Comparison of ENCODE assay signal across 11 cellular contexts in the genomic region with DNA sequence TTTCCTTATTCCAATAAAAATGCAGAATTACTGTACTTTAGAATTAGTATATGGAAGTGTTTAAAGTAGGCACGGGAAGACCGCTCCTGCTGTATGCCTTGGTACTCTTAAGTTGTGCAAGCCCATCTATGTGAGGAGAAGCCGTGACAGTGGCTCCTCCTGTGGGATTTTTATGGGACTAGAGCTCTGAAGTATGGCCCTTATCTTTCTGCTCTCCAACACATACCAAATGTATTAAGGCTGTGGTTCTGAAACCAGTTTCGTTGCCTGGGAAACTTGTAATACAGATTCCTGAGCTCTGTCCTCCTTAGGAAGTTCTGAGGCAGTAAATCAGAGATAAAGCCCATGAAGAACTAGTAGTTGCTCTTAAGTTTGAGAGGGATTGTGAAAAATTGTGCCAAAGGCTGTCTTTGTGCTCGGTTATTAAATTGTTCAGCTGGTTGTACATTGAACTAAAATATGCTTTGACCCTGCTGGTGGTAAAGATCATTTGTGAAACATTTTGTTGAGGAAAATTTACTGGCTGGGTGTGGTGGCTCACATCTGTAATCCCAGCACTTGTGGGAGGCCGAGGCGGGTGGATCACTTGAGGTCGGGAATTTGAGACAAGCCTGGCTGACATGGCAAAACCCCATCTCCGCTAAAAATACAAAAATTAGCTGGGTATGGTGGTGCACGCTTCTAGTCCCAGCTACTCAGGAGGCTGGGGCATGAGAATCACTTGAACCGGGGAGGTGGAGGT. TPM values are rescaled to one million over a fixed set of nuclear protein-coding genes. Genes with fewer than 3 reads are reported as not detected.
A peak's percentile ranks its signal among the peaks of the same experiment; 100 is the strongest.
DNase-seq lines count a peak whose midpoint lies in the region; ATAC-seq and TF ChIP-seq lines count a peak whose summit lies in the region.
"Had no signal": no experiment of that assay in that cellular context is flagged by ENCODE, and none has a peak within 500 bp of the region (broad histone marks: within the 10 kb centered on the region; RNA-seq: fewer than 3 reads in every experiment).

No MANE protein-coding gene starts in this region.

- ATAC-seq in upper lobe of left lung (ENCODE audit: low FRiP score in 2 of 2) (peak; percentile 68 to 87), HG03342 (IDR thresholded peaks at IDR 0.05; ENCODE audit: unreplicated experiment) (no peak)
- ATAC-seq: Panc1; stimulated activated memory B cell treated with anti-CD40 and anti-IgM and Interleukin-4, amounts not matched to agents 10 μg/mL and 1 μg/mL and 100 μg/mL, for 72 hours had no signal

- H3K4me1 ChIP-seq in HEK293 (ENCODE audit: control insufficient read depth, insufficient read depth, low read length) (peaks cover 2% of the 10 kb centered on the region; the same call in 1 of the 2 replicates), upper lobe of left lung (peaks cover 4 to 14% (median 10%) of the 10 kb centered on the region in 4 donors), stomach (peaks cover 0 to 17% (median under 1%) of the 10 kb centered on the region in 4 donors)

- intact Hi-C loops in stomach (cut with DNase I; ENCODE audit: low total_unique reads) = no loop called here

- DNase-seq in cardiac fibroblast (ENCODE audit: low read depth in 2 of 2) = peak; percentile 73 to 88
- DNase-seq in islet precursor cell = peak; percentile 77
- DNase-seq in upper lobe of left lung = peak in 1 of 2 donors; percentile 50
- DNase-seq in stomach = no peak
- DNase-seq in NK-92 treated with Interleukin-12 subunit alpha and Interleukin-12 subunit beta, amount 100 ng/mL, for 24 hours (lab: John Stamatoyannopoulos, UW) = no peak
- DNase-seq: naive B cell, NCI-H146 had no signal

- TF ChIP-seq CTCF in HEK293 (tag by site-specific recombination; IDR thresholded peaks at IDR 0.05) (no peak), cardiac fibroblast (IDR thresholded peaks at IDR 0.05; ENCODE audit: low read depth, low read length) (peak; percentile 40), upper lobe of left lung (IDR thresholded peaks at IDR 0.05) (peak in 2 of 6 experiments; percentile 23 to 27), stomach (IDR thresholded peaks at IDR 0.05) (no peak)

- no peaks in the 10 kb centered on the region for H3K36me3 ChIP-seq in HEK293 (ENCODE audit: control insufficient read depth in 2 of 2, insufficient read depth in 1 of 2, low read length in 2 of 2)
- H3K36me3 ChIP-seq in upper lobe of left lung = peaks cover 0 to 5% (median 0%) of the 10 kb centered on the region in 4 donors
- H3K36me3 ChIP-seq in stomach = peaks cover 0 to 3% (median 0%) of the 10 kb centered on the region in 4 donors

- WGBS in upper lobe of left lung, 2 donors = 70 to 77% methylated on average over 11 of the region's 11 CpGs
- 80 to 88% (median 80%) methylated on average over 11 of the region's 11 CpGs for WGBS in stomach, 5 donors

- POLR2A ChIA-PET in HEK293 (lab: Yijun Ruan, JAX) = no interaction called here

- CTCF ChIA-PET in HEK293 (lab: Yijun Ruan, JAX) = interaction anchor here (0.6 to 1.6 kb wide), 4 partner anchors 11 to 44 kb away, joined by 3 to 11 read pairs (median 5); a partner anchor contains a TSS

- H3K4me3 ChIP-seq in HEK293 (ENCODE audit: low read depth, low read length) (no peak overlapping the region), cardiac fibroblast (replicated peaks in 1 of 2; ENCODE audit: low read depth in 2 of 2, low read length in 2 of 2) (no peak overlapping the region), upper lobe of left lung (no peak overlapping the region), stomach (no peak overlapping the region)

- H3K27me3 ChIP-seq in upper lobe of left lung (no peaks in the 10 kb centered on the region), stomach (no peaks in the 10 kb centered on the region)

- TF ChIP-seq EP300 in upper lobe of left lung (IDR thresholded peaks at IDR 0.05) = no peak
- no peak for TF ChIP-seq EP300 in stomach (IDR thresholded peaks at IDR 0.05)

- no peak for TF ChIP-seq POLR2A in upper lobe of left lung (IDR thresholded peaks at IDR 0.05)
- no peak for TF ChIP-seq POLR2A in stomach (IDR thresholded peaks at IDR 0.05)

- H3K9me3 ChIP-seq in HEK293 (ENCODE audit: control insufficient read depth, insufficient read depth, low read depth, low read length) (no peaks in the 10 kb centered on the region), upper lobe of left lung (no peaks in the 10 kb centered on the region), stomach (no peaks in the 10 kb centered on the region)

- H3K27ac ChIP-seq in HEK293 (ENCODE audit: extremely low read depth, low read depth, low read length) (no peak overlapping the region), upper lobe of left lung (no peak overlapping the region), stomach (no peak overlapping the region)

TF ChIP-seq in HEK293, 187 proteins besides CTCF, POLR2A, EP300 and RAD21 (continues in another document):
- TF ChIP-seq ZIC2 (tag by site-specific recombination; IDR thresholded peaks at IDR 0.05) (no peak), HOXC10 (CRISPR knock-in tag; IDR thresholded peaks at IDR 0.05) (no peak), ZBTB20 (tag by site-specific recombination; IDR thresholded peaks at IDR 0.05) (peak; percentile 91), ZNF24 (tag by site-specific recombination; IDR thresholded peaks at IDR 0.05) (no peak), ZNF391 (tag by site-specific recombination; IDR thresholded peaks at IDR 0.05; ENCODE audit: borderline replicate concordance, low read depth) (no peak), ZNF571 (tag by site-specific recombination; IDR thresholded peaks at IDR 0.05) (no peak), ZNF707 (tag by site-specific recombination; IDR thresholded peaks at IDR 0.05) (no peak), ZNF548 (tag by site-specific recombination; IDR thresholded peaks at IDR 0.05) (no peak), ZNF133 (tag by site-specific recombination; IDR thresholded peaks at IDR 0.05) (no peak), ZNF324 (tag by site-specific recombination; IDR thresholded peaks at IDR 0.05) (no peak), ZNF354C (tag by site-specific recombination; IDR thresholded peaks at IDR 0.05; ENCODE audit: borderline replicate concordance, low read depth) (no peak), OSR2 (tag by site-specific recombination; IDR thresholded peaks at IDR 0.05) (peak; percentile 43; the same call in 1 of the 2 replicates), ZNF239 (tag by site-specific recombination; IDR thresholded peaks at IDR 0.05) (no peak), ZNF184 (tag by site-specific recombination; IDR thresholded peaks at IDR 0.05) (no peak)
- TF ChIP-seq, protein P1, sequence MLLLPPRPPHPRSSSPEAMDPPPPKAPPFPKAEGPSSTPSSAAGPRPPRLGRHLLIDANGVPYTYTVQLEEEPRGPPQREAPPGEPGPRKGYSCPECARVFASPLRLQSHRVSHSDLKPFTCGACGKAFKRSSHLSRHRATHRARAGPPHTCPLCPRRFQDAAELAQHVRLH (tag by site-specific recombination; IDR thresholded peaks at IDR 0.05) = no peak
- TF ChIP-seq, protein P2, sequence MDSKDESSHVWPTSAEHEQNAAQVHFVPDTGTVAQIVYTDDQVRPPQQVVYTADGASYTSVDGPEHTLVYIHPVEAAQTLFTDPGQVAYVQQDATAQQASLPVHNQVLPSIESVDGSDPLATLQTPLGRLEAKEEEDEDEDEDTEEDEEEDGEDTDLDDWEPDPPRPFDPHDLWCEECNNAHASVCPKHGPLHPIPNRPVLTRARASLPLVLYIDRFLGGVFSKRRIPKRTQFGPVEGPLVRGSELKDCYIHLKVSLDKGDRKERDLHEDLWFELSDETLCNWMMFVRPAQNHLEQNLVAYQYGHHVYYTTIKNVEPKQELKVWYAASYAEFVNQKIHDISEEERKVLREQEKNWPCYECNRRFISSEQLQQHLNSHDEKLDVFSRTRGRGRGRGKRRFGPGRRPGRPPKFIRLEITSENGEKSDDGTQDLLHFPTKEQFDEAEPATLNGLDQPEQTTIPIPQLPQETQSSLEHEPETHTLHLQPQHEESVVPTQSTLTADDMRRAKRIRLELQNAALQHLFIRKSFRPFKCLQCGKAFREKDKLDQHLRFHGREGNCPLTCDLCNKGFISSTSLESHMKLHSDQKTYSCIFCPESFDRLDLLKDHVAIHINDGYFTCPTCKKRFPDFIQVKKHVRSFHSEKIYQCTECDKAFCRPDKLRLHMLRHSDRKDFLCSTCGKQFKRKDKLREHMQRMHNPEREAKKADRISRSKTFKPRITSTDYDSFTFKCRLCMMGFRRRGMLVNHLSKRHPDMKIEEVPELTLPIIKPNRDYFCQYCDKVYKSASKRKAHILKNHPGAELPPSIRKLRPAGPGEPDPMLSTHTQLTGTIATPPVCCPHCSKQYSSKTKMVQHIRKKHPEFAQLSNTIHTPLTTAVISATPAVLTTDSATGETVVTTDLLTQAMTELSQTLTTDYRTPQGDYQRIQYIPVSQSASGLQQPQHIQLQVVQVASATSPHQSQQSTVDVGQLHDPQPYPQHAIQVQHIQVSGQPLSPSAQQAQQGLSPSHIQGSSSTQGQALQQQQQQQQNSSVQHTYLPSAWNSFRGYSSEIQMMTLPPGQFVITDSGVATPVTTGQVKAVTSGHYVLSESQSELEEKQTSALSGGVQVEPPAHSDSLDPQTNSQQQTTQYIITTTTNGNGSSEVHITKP (tag by site-specific recombination; IDR thresholded peaks at IDR 0.05) = no peak

RNA-seq across cellular contexts. Expression of a gene that starts 29.3 kb away (rescaled TPM):
- 100 to 1,000 TPM in 4 of 6 donors, 10 to 100 TPM in 2; 41.9 to 153 (median 113) TPM for total RNA-seq in upper lobe of left lung
- total RNA-seq in stomach = 10 to 100 TPM; 22.2 to 83.8 (median 28.6) TPM
- polyA plus RNA-seq in stomach = 10 to 100 TPM; 26.6 to 61.0 (median 32.0) TPM

RNA-seq across cellular contexts. Expression of a gene that starts 39.5 kb away (rescaled TPM):
- total RNA-seq in upper lobe of left lung = 10 to 100 TPM; 16.8 to 75.1 (median 61.2) TPM
- 10 to 100 TPM; 10.1 to 99.3 (median 53.5) TPM for total RNA-seq in stomach
- 10 to 100 TPM in 1 of 3 donors, 1 to 10 TPM in 2; 5.7 to 17.7 (median 8.0) TPM for polyA plus RNA-seq in stomach

RNA-seq across cellular contexts. Expression of a gene that starts 57.9 kb away (rescaled TPM):
- total RNA-seq in upper lobe of left lung = 10 to 100 TPM in 3 of 6 donors, 1 to 10 TPM in 3; 6.1 to 13.1 (median 9.7) TPM
- 10 to 100 TPM in 2 of 5 donors, 1 to 10 TPM in 3; 1.8 to 16.8 (median 8.8) TPM for total RNA-seq in stomach
- polyA plus RNA-seq in stomach = 1 to 10 TPM; 4.4 to 6.9 (median 4.8) TPM

Comparison
In these comparisons a context has a peak if more than half of its experiments do, and no peak if none do; other contexts are left out.
1. DNase-seq: peak in cardiac fibroblast (2 of 2) and islet precursor cell (single experiment); none in stomach (single experiment) and NK-92 treated with Interleukin-12 subunit alpha and Interleukin-12 subunit beta, amount 100 ng/mL, for 24 hours (single experiment).